In the genomic region with DNA sequence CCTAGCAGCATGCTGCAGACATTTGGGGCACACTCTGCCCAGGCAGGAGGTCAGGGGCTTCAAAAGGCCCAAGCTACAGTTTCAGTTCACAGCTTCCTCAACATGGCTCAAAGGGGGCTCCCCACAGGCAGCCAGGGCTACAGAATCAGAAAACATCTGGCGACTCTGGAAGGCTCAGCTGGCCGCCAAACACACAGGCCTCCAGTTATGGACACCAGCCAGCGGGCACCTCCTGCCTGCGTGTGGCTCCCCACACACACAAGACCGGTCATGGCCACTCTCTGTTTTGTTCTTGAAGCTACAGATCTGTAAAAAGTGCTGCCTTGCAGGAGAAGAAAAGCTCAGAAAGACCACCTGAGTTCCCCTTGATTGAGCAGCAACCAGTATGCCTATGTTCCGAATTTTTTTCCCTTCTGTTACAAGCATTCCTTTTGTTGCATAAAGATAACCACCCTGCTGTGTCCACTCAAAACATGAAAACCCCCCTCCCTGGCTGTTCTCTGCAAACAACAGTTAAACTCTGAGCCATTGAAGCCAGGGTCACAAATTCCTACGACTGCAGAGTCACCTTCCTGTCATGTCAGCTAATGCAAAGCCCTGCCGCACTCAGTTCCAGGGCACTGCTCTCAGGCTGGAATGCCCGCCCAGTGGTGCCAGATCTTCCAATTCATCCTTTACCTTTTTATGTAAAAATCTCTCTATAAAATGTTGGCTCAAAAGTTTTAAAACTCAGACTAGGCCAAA, we compare ENCODE assay signal across 15 cellular contexts. TPM values are rescaled to one million over a fixed set of nuclear protein-coding genes. Genes with fewer than 3 reads are reported as not detected.
DNase-seq lines count a peak whose midpoint lies in the region; ATAC-seq lines count a peak whose summit lies in the region.
"Had no signal": no experiment of that assay in that cellular context is flagged by ENCODE, and none has a peak within 500 bp of the region (broad histone marks: within the 10 kb centered on the region; RNA-seq: fewer than 3 reads in every experiment).

No MANE protein-coding gene starts in this region.

- H3K36me3 ChIP-seq in iPS-20b (ENCODE audit: insufficient read depth, low read depth, low read length) = no peaks in the 10 kb centered on the region

- H3K4me1 ChIP-seq in iPS-20b (ENCODE audit: insufficient read depth, low read length) = peaks cover 12% of the 10 kb centered on the region; the same call in 1 of the 2 replicates

- 0 out of 2 replicates have a peak overlapping the region, but pooled peaks have one; percentile 24 for H3K4me3 ChIP-seq in iPS-20b (ENCODE audit: low read length)
- H3K4me3 ChIP-seq: skin epidermis had no signal

- ATAC-seq in HG03565 (IDR thresholded peaks at IDR 0.05; ENCODE audit: unreplicated experiment) = no peak
- ATAC-seq: activated CD8-positive, alpha-beta T cell treated with anti-CD3 and anti-CD28 coated beads, Interleukin-2, amount 10 ng/mL, durations not matched to agents 7 days and 5 days had no signal

- H3K27ac ChIP-seq in cingulate gyrus (ENCODE audit: low read depth, low read length) = peak overlapping the region; percentile 78
- H3K27ac ChIP-seq in iPS-20b (ENCODE audit: low read length) = no peak overlapping the region
- peak overlapping the region; percentile 24 for H3K27ac ChIP-seq in temporal lobe (ENCODE audit: low read depth, low read length)
- H3K27ac ChIP-seq: skin epidermis had no signal

- DNase-seq in MV-4-11 (lab: John Stamatoyannopoulos, UW) = peak; percentile 9
- DNase-seq in NCI-H2171 treated with DMSO at 0.1 percent for 48 hours (lab: John Stamatoyannopoulos, UW) = no peak
- no peak for DNase-seq in NCI-H1436 treated with DMSO at 0.1 percent for 48 hours (lab: John Stamatoyannopoulos, UW)
- DNase-seq in NCI-H1694 treated with DMSO at 0.1 percent for 48 hours (lab: John Stamatoyannopoulos, UW) = no peak
- DNase-seq: activated CD8-positive, alpha-beta T cell treated with anti-CD3 and anti-CD28 coated beads, Interleukin-2, amount 10 ng/mL, durations not matched to agents 7 days and 5 days; CD4-positive, alpha-beta memory T cell; effector CD4-positive, alpha-beta T cell; NCI-H187 treated with DMSO at 0.1 percent for 48 hours had no signal

- H3K9me3 ChIP-seq in iPS-20b (ENCODE audit: insufficient read depth, low read depth, low read length) = peaks cover 5% of the 10 kb centered on the region; the same call in 1 of the 2 replicates

- peak overlapping the region; percentile 33; the same call in 1 of the 2 replicates for H3K9ac ChIP-seq in iPS-20b (ENCODE audit: low read depth, low read length)

- peaks cover 12% of the 10 kb centered on the region; the same call in 1 of the 2 replicates for H3K27me3 ChIP-seq in iPS-20b (ENCODE audit: insufficient read depth, low read length)

RNA-seq across cellular contexts. Expression of gene VSTM4, which starts 33.6 kb away (rescaled TPM):
- total RNA-seq in temporal lobe = 3.2 TPM
- total RNA-seq: activated CD8-positive, alpha-beta T cell treated with anti-CD3 and anti-CD28 coated beads, Interleukin-2, amount 10 ng/mL, durations not matched to agents 7 days and 5 days; CD4-positive, alpha-beta memory T cell; OCI-LY7 had no signal

RNA-seq across cellular contexts. Expression of gene FAM170B, which starts 52.1 kb away (rescaled TPM):
- not detected for total RNA-seq in temporal lobe
- total RNA-seq: activated CD8-positive, alpha-beta T cell treated with anti-CD3 and anti-CD28 coated beads, Interleukin-2, amount 10 ng/mL, durations not matched to agents 7 days and 5 days; CD4-positive, alpha-beta memory T cell; HT1080 had no signal
